Comparison of ENCODE assay signal across 16 cellular contexts in genomic region chr22:47284360-47284759, GRCh38.
A peak's percentile ranks its signal among the peaks of the same experiment; 100 is the strongest.
DNase-seq lines count a peak whose midpoint lies in the region; ATAC-seq and TF ChIP-seq lines count a peak whose summit lies in the region.
"Had no signal": no experiment of that assay in that cellular context is flagged by ENCODE, and none has a peak within 500 bp of the region (broad histone marks: within the 10 kb centered on the region; RNA-seq: fewer than 3 reads in every experiment).

No MANE protein-coding gene starts in this region.

- no peaks in the 10 kb centered on the region for H3K79me2 ChIP-seq in osteoblast (ENCODE audit: insufficient read depth, low read length)

- no peak for TF ChIP-seq CTCF in GM13976 (IDR thresholded peaks at IDR 0.05; ENCODE audit: borderline replicate concordance, control extremely low read depth, extremely low read depth, insufficient read depth, missing control alignments)
- no peak for TF ChIP-seq CTCF in osteoblast (IDR thresholded peaks at IDR 0.05; ENCODE audit: extremely low read depth, low read depth, low read length)
- no peak for TF ChIP-seq CTCF in GM13977 (IDR thresholded peaks at IDR 0.05; ENCODE audit: extremely low read depth, insufficient read depth, missing control alignments)

- peak; percentile 31 for DNase-seq in Right ventricle myocardium superior
- no peak for DNase-seq in left cardiac atrium
- DNase-seq in GM13976 (ENCODE audit: low spot score): peak; percentile 13
- DNase-seq in osteoblast (ENCODE audit: insufficient read length, low spot score, missing footprints): peak; percentile 80
- no peak for DNase-seq in GM13977 (ENCODE audit: low spot score)
- DNase-seq: AML-193; Caco-2; Calu3; CD4-positive, alpha-beta T cell; CD8-positive, alpha-beta T cell; DMS79 treated with DMSO at 0.1 percent for 48 hours; GF-D8 had no signal

- no peaks in the 10 kb centered on the region for H4K20me1 ChIP-seq in osteoblast (ENCODE audit: insufficient read depth, low read length)
- H4K20me1 ChIP-seq: BLaER1 treated with 17β-estradiol and CSF1 and Interleukin-3, amounts not matched to agents 10 nM and 100 nM had no signal

- H3K27me3 ChIP-seq in osteoblast (ENCODE audit: insufficient read depth, low read length): no peaks in the 10 kb centered on the region
- H3K27me3 ChIP-seq: BLaER1 treated with 17β-estradiol and CSF1 and Interleukin-3, amounts not matched to agents 10 nM and 100 nM had no signal

- H3K9me3 ChIP-seq in osteoblast (ENCODE audit: low read depth, low read length): no peaks in the 10 kb centered on the region
- H3K9me3 ChIP-seq: A549; BLaER1 treated with 17β-estradiol and CSF1 and Interleukin-3, amounts not matched to agents 10 nM and 100 nM; Caco-2 had no signal

- H3K36me3 ChIP-seq in osteoblast (ENCODE audit: insufficient read depth, low read length): no peaks in the 10 kb centered on the region
- H3K36me3 ChIP-seq: BLaER1 treated with 17β-estradiol and CSF1 and Interleukin-3, amounts not matched to agents 10 nM and 100 nM had no signal

- intact Hi-C loops in Right ventricle myocardium superior (cut with DNase I) (no loop called here), left cardiac atrium (cut with DNase I) (no loop called here)

- H3K4me2 ChIP-seq in osteoblast (ENCODE audit: insufficient read depth, low read length): no peak overlapping the region
- H3K4me2 ChIP-seq: A549; BLaER1 treated with 17β-estradiol and CSF1 and Interleukin-3, amounts not matched to agents 10 nM and 100 nM had no signal

- H3K4me1 ChIP-seq in osteoblast (ENCODE audit: insufficient read depth, low read length): no peaks in the 10 kb centered on the region
- H3K4me1 ChIP-seq: Caco-2 had no signal

- H2AFZ ChIP-seq in osteoblast (ENCODE audit: low read length): no peak overlapping the region

- ATAC-seq in Right ventricle myocardium superior (ENCODE audit: poor library complexity) (no peak), left cardiac atrium (no peak)
- ATAC-seq: A549; CD8-positive, alpha-beta T cell had no signal

- no peak overlapping the region for H3K27ac ChIP-seq in osteoblast (ENCODE audit: low read depth, low read length)
- H3K27ac ChIP-seq: 22Rv1; A549; BLaER1 treated with 17β-estradiol and CSF1 and Interleukin-3, amounts not matched to agents 10 nM and 100 nM; C4-2B had no signal

- no peak overlapping the region for H3K4me3 ChIP-seq in osteoblast (ENCODE audit: insufficient read depth, low read length)
- H3K4me3 ChIP-seq: A549; BLaER1 treated with 17β-estradiol and CSF1 and Interleukin-3, amounts not matched to agents 10 nM and 100 nM had no signal

- in situ Hi-C loops in GM13976 (cut with MboI; ENCODE audit: low sequenced_read_pairs, unreplicated experiment): no loop called here
- in situ Hi-C loops in GM13977 (cut with MboI; ENCODE audit: low pct_unique_long_range_greater_than_20kb, low sequenced_read_pairs, unreplicated experiment): no loop called here

Comparison
In these comparisons a context has a peak if more than half of its experiments do, and no peak if none do; other contexts are left out.
1. DNase-seq: peak in Right ventricle myocardium superior (single experiment), GM13976 (single experiment) and osteoblast (single experiment); none in left cardiac atrium (single experiment) and GM13977 (single experiment).